30 cellular contexts compared by ENCODE assay signal in the genomic region with DNA sequence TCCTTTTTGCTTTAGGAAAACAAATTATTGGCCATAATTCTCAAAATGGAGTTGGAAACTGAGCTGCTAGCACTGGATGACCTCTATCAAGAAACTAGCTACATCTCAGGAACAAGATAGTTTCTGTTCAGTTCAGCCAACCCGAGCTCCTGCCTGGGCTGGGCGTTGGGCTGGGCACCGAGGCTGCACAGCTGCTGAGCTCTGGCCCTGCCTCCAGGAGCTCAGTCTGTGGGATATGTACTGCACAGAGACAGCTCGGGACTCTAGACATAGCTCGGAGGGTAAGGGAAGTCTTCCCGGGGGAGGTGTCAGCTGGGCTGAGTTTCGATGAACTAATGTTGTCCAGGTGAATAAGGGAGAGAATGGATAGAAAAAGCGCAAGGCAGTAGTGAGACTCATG. TPM values are rescaled to one million over a fixed set of nuclear protein-coding genes. Genes with fewer than 3 reads are reported as not detected.
A peak's percentile ranks its signal among the peaks of the same experiment; 100 is the strongest.
DNase-seq lines count a peak whose midpoint lies in the region; ATAC-seq, FAIRE-seq and TF ChIP-seq lines count a peak whose summit lies in the region.
"Had no signal": no experiment of that assay in that cellular context is flagged by ENCODE, and none has a peak within 500 bp of the region (broad histone marks: within the 10 kb centered on the region; RNA-seq: fewer than 3 reads in every experiment).

No MANE protein-coding gene starts in this region.

- H3K9me1 ChIP-seq in K562 (ENCODE audit: control insufficient read depth, insufficient read depth, low read length) = no peaks in the 10 kb centered on the region

- no peak for TF ChIP-seq EP300 in K562 (IDR thresholded peaks at IDR 0.05; ENCODE audit: low read length)
- no peak for TF ChIP-seq EP300 in sigmoid colon (IDR thresholded peaks at IDR 0.05)

- peaks cover 2% of the 10 kb centered on the region for H3K27me3 Mint-ChIP-seq in neural progenitor cell (ENCODE audit: insufficient read depth, low read depth)

- H3K4me1 Mint-ChIP-seq in neural progenitor cell = peaks cover 5% of the 10 kb centered on the region
- H3K4me1 Mint-ChIP-seq: CD8-positive, alpha-beta memory T cell had no signal

- TF ChIP-seq RAD21 in K562 (CRISPR knock-in tag; conservative IDR thresholded peaks at IDR 0.05 in 1 of 2, IDR thresholded peaks at IDR 0.05 in 1 of 2) = no peak

- H3K79me2 ChIP-seq in K562 (ENCODE audit: control insufficient read depth, insufficient read depth, low read length) = no peaks in the 10 kb centered on the region
- no peaks in the 10 kb centered on the region for H3K79me2 ChIP-seq in neural progenitor cell (ENCODE audit: low read depth)

- in situ Hi-C loops in K562 (cut with MboI) = no loop called here

- H3K9ac ChIP-seq in K562 (ENCODE audit: insufficient read depth in 1 of 2, low read depth in 2 of 2, low read length in 2 of 2) (peak overlapping the region in 1 of 2 experiments; percentile 30; a peak in 1 of 4 replicates), neural progenitor cell (no peak overlapping the region)
- H3K9ac ChIP-seq: GM23248 had no signal

- no peaks in the 10 kb centered on the region for H3K9me3 ChIP-seq in K562 (replicated peaks; ENCODE audit: control insufficient read depth, insufficient read depth, low read depth, low read length)
- H3K9me3 ChIP-seq in neural progenitor cell (ENCODE audit: low read depth) = no peaks in the 10 kb centered on the region
- H3K9me3 ChIP-seq in aorta (ENCODE audit: control insufficient read depth, low read length) = no peaks in the 10 kb centered on the region
- H3K9me3 ChIP-seq in sigmoid colon = no peaks in the 10 kb centered on the region
- H3K9me3 ChIP-seq: BE2C, SJSA1 had no signal

- H4K20me1 ChIP-seq in K562 (replicated peaks; ENCODE audit: control insufficient read depth, insufficient read depth, low read length) = no peaks in the 10 kb centered on the region
- no peaks in the 10 kb centered on the region for H4K20me1 ChIP-seq in neural progenitor cell (ENCODE audit: low read depth)

- H3K36me3 Mint-ChIP-seq in neural progenitor cell = no peaks in the 10 kb centered on the region
- H3K36me3 Mint-ChIP-seq: CD14-positive monocyte; CD8-positive, alpha-beta memory T cell had no signal

- WGBS in K562 (ENCODE audit: insufficient coverage, low coverage, missing lambda C conversion rate) = 14% methylated on average over 8 of the region's 8 CpGs
- WGBS in aorta, 2 donors = 62 to 64% methylated on average over 8 of the region's 8 CpGs
- 68 to 73% methylated on average over 8 of the region's 8 CpGs for WGBS in sigmoid colon, 2 donors

- TF ChIP-seq CTCF in K562 (IDR thresholded peaks at IDR 0.05 in 2 of 3, conservative IDR thresholded peaks at IDR 0.05 in 1 of 3; ENCODE audit: insufficient read depth in 2 of 3, low read depth in 1 of 3, low read length in 3 of 3) = no peak
- TF ChIP-seq CTCF in fibroblast of villous mesenchyme (IDR thresholded peaks at IDR 0.05; ENCODE audit: insufficient read depth, low read depth, low read length) = no peak
- TF ChIP-seq CTCF in neural progenitor cell (IDR thresholded peaks at IDR 0.05) = no peak
- TF ChIP-seq CTCF in sigmoid colon (IDR thresholded peaks at IDR 0.05) = no peak

- no peak overlapping the region for H3K27ac Mint-ChIP-seq in neural progenitor cell
- H3K27ac Mint-ChIP-seq: CD8-positive, alpha-beta memory T cell had no signal

- peaks cover 6 to 9% of the 10 kb centered on the region in 2 experiments; a peak in 4 of 5 replicates for H3K4me1 ChIP-seq in K562 (replicated peaks in 1 of 2; ENCODE audit: control insufficient read depth in 2 of 2, insufficient read depth in 2 of 2, low read length in 2 of 2)
- H3K4me1 ChIP-seq in neural progenitor cell = no peaks in the 10 kb centered on the region
- H3K4me1 ChIP-seq in aorta (ENCODE audit: control insufficient read depth in 1 of 2, insufficient read depth in 2 of 2, low read length in 2 of 2) = no peaks in the 10 kb centered on the region
- H3K4me1 ChIP-seq in sigmoid colon = peaks cover 0 to 5% (median 2%) of the 10 kb centered on the region in 4 donors
- H3K4me1 ChIP-seq: BE2C had no signal

- H3K4me2 ChIP-seq in K562 (ENCODE audit: insufficient read depth, low read length) = no peak overlapping the region; the same call in 1 of the 2 replicates
- H3K4me2 ChIP-seq in neural progenitor cell = no peak overlapping the region
- H3K4me2 ChIP-seq: PC-9 had no signal

- intact Hi-C loops in K562 (cut with micrococcal nuclease) = no loop called here
- intact Hi-C loops in aorta (cut with DNase I) = no loop called here
- intact Hi-C loops in sigmoid colon (cut with DNase I) = no loop called here

- DNase-seq in K562 (ENCODE audit: extremely low read depth in 1 of 4, low spot score in 3 of 4) (no peak), fibroblast of villous mesenchyme (ENCODE audit: low read depth) (peak; percentile 39), neural progenitor cell (ENCODE audit: low spot score) (no peak), aorta (no peak), mesenteric fat pad (ENCODE audit: low spot score) (no peak), mucosa of gallbladder (ENCODE audit: low spot score) (no peak), sigmoid colon (no peak), iPS-NIHi11 (ENCODE audit: low spot score) (no peak)
- DNase-seq: BE2C; Calu3; CD8-positive, alpha-beta memory T cell; DMS79 treated with DMSO at 0.1 percent for 48 hours; GF-D8; GM23248; H9; KBM-7; NCI-H1105 treated with DMSO at 0.1 percent for 48 hours; NCI-H146; NCI-H1930; NCI-H526 treated with DMSO at 0.1 percent for 48 hours; PC-9; Right ventricle myocardium superior; RPMI8226 had no signal

- TF ChIP-seq POLR2A in K562 (conservative IDR thresholded peaks at IDR 0.05) (no peak), sigmoid colon (IDR thresholded peaks at IDR 0.05) (no peak)

- H3K36me3 ChIP-seq in K562 (ENCODE audit: control insufficient read depth, insufficient read depth, low read length) (no peaks in the 10 kb centered on the region), neural progenitor cell (no peaks in the 10 kb centered on the region), aorta (ENCODE audit: control insufficient read depth in 1 of 2, insufficient read depth in 2 of 2, low read length in 1 of 2) (no peaks in the 10 kb centered on the region), sigmoid colon (no peaks in the 10 kb centered on the region)
- H3K36me3 ChIP-seq: BE2C, SJSA1 had no signal

- H3F3A ChIP-seq in neural progenitor cell (ENCODE audit: low read depth) = no peaks in the 10 kb centered on the region

- CTCF ChIA-PET in K562 (lab: Yijun Ruan, JAX; ENCODE audit: low intra/inter-chr PET ratio) = no interaction called here

- peaks cover 14 to 22% of the 10 kb centered on the region in 2 experiments; a peak in 4 of 5 replicates for H3K27me3 ChIP-seq in K562 (ENCODE audit: control insufficient read depth in 2 of 2, insufficient read depth in 2 of 2, low read length in 2 of 2)
- no peaks in the 10 kb centered on the region for H3K27me3 ChIP-seq in neural progenitor cell
- no peaks in the 10 kb centered on the region for H3K27me3 ChIP-seq in aorta (ENCODE audit: control insufficient read depth in 1 of 2, insufficient read depth in 2 of 2, low read length in 1 of 2)
- no peaks in the 10 kb centered on the region for H3K27me3 ChIP-seq in sigmoid colon
- H3K27me3 ChIP-seq: BE2C, SJSA1 had no signal

- BruUV-seq in K562 (replicated peaks; lab: Mats Ljungman, UMichigan) = no TSS peak

- H2AFZ ChIP-seq in K562 (ENCODE audit: low read depth, low read length) = no peak overlapping the region
- H2AFZ ChIP-seq in neural progenitor cell (replicated peaks) = peak overlapping the region; percentile 27
- H2AFZ ChIP-seq: GM23248, PC-9 had no signal

- H3K9me3 Mint-ChIP-seq in neural progenitor cell = no peaks in the 10 kb centered on the region
- H3K9me3 Mint-ChIP-seq: CD14-positive monocyte; CD8-positive, alpha-beta memory T cell; H9 had no signal

- FAIRE-seq in K562 (lab: Jason Lieb, UNC) = no peak
- FAIRE-seq: GM12891 had no signal

- H3K27ac ChIP-seq in K562 (ENCODE audit: extremely low read depth, low read depth, low read length) (no peak overlapping the region), neural progenitor cell (no peak overlapping the region), aorta (ENCODE audit: low read depth in 1 of 2, low read length in 2 of 2) (no peak overlapping the region), sigmoid colon (no peak overlapping the region)
- H3K27ac ChIP-seq: GM23248, PC-9, SJSA1 had no signal

- ATAC-seq in K562 (peak; percentile 46), aorta (ENCODE audit: low FRiP score) (peak; percentile 56)

- H3K4me3 ChIP-seq in K562 (no peak overlapping the region), fibroblast of villous mesenchyme (ENCODE audit: low read depth, low read length) (no peak overlapping the region), neural progenitor cell (no peak overlapping the region), aorta (ENCODE audit: low read length in 2 of 2) (no peak overlapping the region), sigmoid colon (no peak overlapping the region)
- H3K4me3 ChIP-seq: GM23248, PC-9, SJSA1 had no signal

- H3K4me3 Mint-ChIP-seq in neural progenitor cell = no peak overlapping the region
- H3K4me3 Mint-ChIP-seq: CD14-positive monocyte; CD8-positive, alpha-beta memory T cell; H9 had no signal

- POLR2A ChIA-PET in K562 (lab: Yijun Ruan, JAX) = interaction anchor here (0.6 to 5.3 kb wide), 7 partner anchors 10 to 525 kb away, joined by 3 to 19 read pairs (median 3); no protein-coding TSS in a partner anchor

RNA-seq across cellular contexts. Expression of gene SLC1A7, which starts 24.5 kb away (rescaled TPM):
- not detected in 2 replicates for total RNA-seq in K562 (2011; cell fraction: chromatin; rRNA removed; ENCODE audit: low replicate concordance)
- not detected in 2 replicates for total RNA-seq in K562 (2011; cell fraction: nucleolus; rRNA removed)
- not detected in 2 replicates for total RNA-seq in K562 (2011; cell fraction: nucleoplasm; rRNA removed)
- total RNA-seq in K562 (2014; rRNA removed) (0.16 TPM in 1 of 2 replicates, not detected in the other), K562 (2014; rRNA removed; fragmentation: Illumina TruSeq; extraction: Trizol) (not detected in 2 replicates), K562 (2015; rRNA removed; fragmentation: Illumina TruSeq; extraction: Trizol) (not detected in 2 replicates), K562 (2021) (not detected in 2 replicates), fibroblast of villous mesenchyme (under 0.01 TPM in 2 replicates), neural progenitor cell (ENCODE audit: low replicate concordance) (not detected in 2 replicates), aorta (1 to 10 TPM in 1 of 2 donors, under 1 TPM in 1; 0.16 to 1.4 TPM), mesenteric fat pad (0.42 TPM), mucosa of gallbladder (21.1 TPM), sigmoid colon (under 1 TPM in 3 of 4 donors, not detected in 1; 0.16 to 0.83 (median 0.54) TPM)
- polyA plus RNA-seq in K562 (2011; rRNA removed) (0.07 and 0.08 TPM in 2 replicates), K562 (2014; fragmentation: Illumina TruSeq; extraction: Trizol) (0.06 TPM in 1 of 2 replicates, not detected in the other), K562 (2014; fragmentation: Nextera tagmentation; extraction: Ambion mirVana) (not detected), K562 (2014; rRNA removed) (not detected in 2 replicates), aorta (under 1 TPM in 1 of 2 donors, not detected in 1; 0.25 TPM), sigmoid colon (1 to 10 TPM in 2 of 3 donors, under 1 TPM in 1; 0.86 to 1.6 (median 1.2) TPM)
- 0.01 and 0.22 TPM in 2 replicates for polyA plus RNA-seq in K562 (2011; cell fraction: cytosol; rRNA removed)
- 0.13 and 0.40 TPM in 2 replicates for polyA plus RNA-seq in K562 (2011; cell fraction: nucleus; rRNA removed)
- polyA plus RNA-seq in K562 (2012) = 0.09 and 0.14 TPM in 2 replicates
- polyA minus RNA-seq in K562 (2011; rRNA and poly(A)+ RNA removed) = not detected in 2 replicates
- not detected in 2 replicates for polyA minus RNA-seq in K562 (2011; cell fraction: cytosol; rRNA and poly(A)+ RNA removed)
- 0.11 and 0.13 TPM in 2 replicates for polyA minus RNA-seq in K562 (2011; cell fraction: nucleus; rRNA and poly(A)+ RNA removed)
- total RNA-seq: A673; Calu3; CD8-positive, alpha-beta memory T cell; GM23248; H9; LHCN-M2; MCF 10A; NCI-H460; PC-9 had no signal
- polyA plus RNA-seq: CD14-positive monocyte had no signal

RNA-seq across cellular contexts. Expression of gene CPT2, which starts 29.7 kb away (rescaled TPM):
- 24.8 and 27.4 TPM in 2 replicates for total RNA-seq in K562 (2011; cell fraction: chromatin; rRNA removed; ENCODE audit: low replicate concordance)
- 13.9 and 18.3 TPM in 2 replicates for total RNA-seq in K562 (2011; cell fraction: nucleolus; rRNA removed)
- total RNA-seq in K562 (2011; cell fraction: nucleoplasm; rRNA removed) = 18.3 and 20.3 TPM in 2 replicates
- 19.7 and 22.9 TPM in 2 replicates for total RNA-seq in K562 (2014; rRNA removed)
- 16.8 and 17.8 TPM in 2 replicates for total RNA-seq in K562 (2014; rRNA removed; fragmentation: Illumina TruSeq; extraction: Trizol)
- 17.2 and 17.9 TPM in 2 replicates for total RNA-seq in K562 (2015; rRNA removed; fragmentation: Illumina TruSeq; extraction: Trizol)
- 16.9 and 22.2 TPM in 2 replicates for total RNA-seq in K562 (2021)
- 16.7 and 27.1 TPM in 2 replicates for polyA plus RNA-seq in K562 (2011; rRNA removed)
- polyA plus RNA-seq in K562 (2011; cell fraction: cytosol; rRNA removed) = 21.4 and 24.5 TPM in 2 replicates
- polyA plus RNA-seq in K562 (2011; cell fraction: nucleus; rRNA removed) = 8.2 and 9.6 TPM in 2 replicates
- 16.1 and 29.9 TPM in 2 replicates for polyA plus RNA-seq in K562 (2012)
- 23.8 and 25.1 TPM in 2 replicates for polyA plus RNA-seq in K562 (2014; fragmentation: Illumina TruSeq; extraction: Trizol)
- polyA plus RNA-seq in K562 (2014; fragmentation: Nextera tagmentation; extraction: Ambion mirVana) = 1 to 10 TPM; 7.6 to 7.9 TPM
- 15.2 and 16.7 TPM in 2 replicates for polyA plus RNA-seq in K562 (2014; rRNA removed)
- polyA minus RNA-seq in K562 (2011; rRNA and poly(A)+ RNA removed) = 19.4 and 20.8 TPM in 2 replicates
- polyA minus RNA-seq in K562 (2011; cell fraction: cytosol; rRNA and poly(A)+ RNA removed) = 12.1 and 12.5 TPM in 2 replicates
- 6.9 and 10.6 TPM in 2 replicates for polyA minus RNA-seq in K562 (2011; cell fraction: nucleus; rRNA and poly(A)+ RNA removed)
- total RNA-seq in fibroblast of villous mesenchyme = 13.2 and 19.0 TPM in 2 replicates
- total RNA-seq in neural progenitor cell (ENCODE audit: low replicate concordance) = 19.0 and 29.2 TPM in 2 replicates
- total RNA-seq in aorta = 10 to 100 TPM in 1 of 2 donors, 1 to 10 TPM in 1; 9.2 to 10.5 TPM
- polyA plus RNA-seq in aorta = 10 to 100 TPM in 1 of 2 donors, 1 to 10 TPM in 1; 7.8 to 12.8 TPM
- total RNA-seq in mesenteric fat pad = 17.5 TPM
- total RNA-seq in mucosa of gallbladder = 35.0 TPM
- total RNA-seq in sigmoid colon = 10 to 100 TPM in 3 of 4 donors, 1 to 10 TPM in 1; 8.0 to 14.1 (median 11.5) TPM
- polyA plus RNA-seq in sigmoid colon = 10 to 100 TPM; 33.0 to 78.8 (median 52.9) TPM

RNA-seq across cellular contexts. Expression of gene CZIB, which starts 53.5 kb away (rescaled TPM):
- total RNA-seq in K562 (2011; cell fraction: chromatin; rRNA removed; ENCODE audit: low replicate concordance) = 115 and 117 TPM in 2 replicates
- total RNA-seq in K562 (2011; cell fraction: nucleolus; rRNA removed) = 97.5 and 125 TPM in 2 replicates
- total RNA-seq in K562 (2011; cell fraction: nucleoplasm; rRNA removed) = 131 and 159 TPM in 2 replicates
- total RNA-seq in K562 (2014; rRNA removed) (55.4 and 65.5 TPM in 2 replicates), K562 (2014; rRNA removed; fragmentation: Illumina TruSeq; extraction: Trizol) (58.2 and 65.8 TPM in 2 replicates), K562 (2015; rRNA removed; fragmentation: Illumina TruSeq; extraction: Trizol) (61.8 and 66.8 TPM in 2 replicates), K562 (2021) (52.6 and 55.7 TPM in 2 replicates), fibroblast of villous mesenchyme (39.7 and 41.6 TPM in 2 replicates), neural progenitor cell (ENCODE audit: low replicate concordance) (74.0 and 115 TPM in 2 replicates), aorta (10 to 100 TPM; 45.6 to 66.5 TPM), mesenteric fat pad (48.2 TPM), mucosa of gallbladder (56.7 TPM), sigmoid colon (10 to 100 TPM; 79.2 to 95.6 (median 92.7) TPM)
- polyA plus RNA-seq in K562 (2011; rRNA removed) (105 and 109 TPM in 2 replicates), K562 (2014; fragmentation: Illumina TruSeq; extraction: Trizol) (65.5 and 80.0 TPM in 2 replicates), K562 (2014; fragmentation: Nextera tagmentation; extraction: Ambion mirVana) (100 to 1,000 TPM in 1 of 2 experiments, 10 to 100 TPM in 1; 97.4 to 111 TPM), K562 (2014; rRNA removed) (85.3 and 86.9 TPM in 2 replicates), aorta (100 to 1,000 TPM in 1 of 2 donors, 10 to 100 TPM in 1; 89.7 to 126 TPM), sigmoid colon (10 to 100 TPM; 49.4 to 69.1 (median 51.8) TPM)
- polyA plus RNA-seq in K562 (2011; cell fraction: cytosol; rRNA removed) = 54.1 and 73.4 TPM in 2 replicates
- polyA plus RNA-seq in K562 (2011; cell fraction: nucleus; rRNA removed) = 152 and 181 TPM in 2 replicates
- polyA plus RNA-seq in K562 (2012) = 68.4 and 82.2 TPM in 2 replicates
- 41.9 and 56.1 TPM in 2 replicates for polyA minus RNA-seq in K562 (2011; rRNA and poly(A)+ RNA removed)
- 14.5 and 18.0 TPM in 2 replicates for polyA minus RNA-seq in K562 (2011; cell fraction: cytosol; rRNA and poly(A)+ RNA removed)
- polyA minus RNA-seq in K562 (2011; cell fraction: nucleus; rRNA and poly(A)+ RNA removed) = 71.4 and 143 TPM in 2 replicates
